In the genomic region with DNA sequence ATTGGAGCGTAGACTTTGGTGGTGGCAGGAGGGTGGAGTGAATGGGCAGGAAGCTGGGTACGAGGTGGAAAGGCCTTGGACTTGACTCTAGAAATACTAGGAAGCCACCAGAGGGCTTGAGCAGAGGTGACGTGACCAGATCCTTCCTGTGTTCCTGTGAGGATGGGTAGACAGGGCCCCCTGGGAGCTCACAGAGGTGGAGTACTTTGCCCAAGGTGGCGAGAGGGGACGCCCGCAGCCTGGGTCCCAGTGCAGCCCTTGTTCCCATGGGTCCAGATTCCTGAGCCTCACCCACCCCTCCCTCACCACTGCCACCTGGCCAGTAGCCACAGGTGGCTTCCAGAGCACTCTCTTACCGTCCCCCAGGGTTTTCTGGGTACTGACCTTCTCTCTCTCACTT, we compare ENCODE assay signal across 28 cellular contexts.
A peak's percentile ranks its signal among the peaks of the same experiment; 100 is the strongest.
DNase-seq lines count a peak whose midpoint lies in the region; ATAC-seq and TF ChIP-seq lines count a peak whose summit lies in the region.
"Had no signal": no experiment of that assay in that cellular context is flagged by ENCODE, and none has a peak within 500 bp of the region (broad histone marks: within the 10 kb centered on the region; RNA-seq: fewer than 3 reads in every experiment).

No MANE protein-coding gene starts in this region.

- no peak overlapping the region for H3K4me3 ChIP-seq in upper lobe of right lung
- H3K4me3 ChIP-seq: esophagus squamous epithelium, GM12878, hepatocyte, prostate gland, SK-N-MC, stomach, thyroid gland had no signal

- peaks cover 6% of the 10 kb centered on the region for H3K4me1 Mint-ChIP-seq in activated CD4-positive, alpha-beta T cell treated with anti-CD3 and anti-CD28 coated beads, Interleukin-2, amount 10 ng/mL, durations not matched to agents 24 days and 14 days
- peaks cover 6 to 8% of the 10 kb centered on the region in 2 donors for H3K4me1 Mint-ChIP-seq in natural killer cell treated with Interleukin-12 subunit alpha and Interleukin-12 subunit beta and Interleukin-15 and Interleukin-18, amount 100 ng/mL, for 72 hours (ENCODE audit: low read depth in 2 of 2)
- peaks cover 4 to 14% of the 10 kb centered on the region in 2 donors for H3K4me1 Mint-ChIP-seq in natural killer cell
- H3K4me1 Mint-ChIP-seq in endothelial cell (ENCODE audit: unreplicated experiment), result peaks cover 12% of the 10 kb centered on the region

- no peaks in the 10 kb centered on the region for H3K27me3 Mint-ChIP-seq in activated CD4-positive, alpha-beta T cell treated with anti-CD3 and anti-CD28 coated beads, Interleukin-2, amount 10 ng/mL, durations not matched to agents 24 days and 14 days
- peaks cover 0 to 2% of the 10 kb centered on the region in 2 donors for H3K27me3 Mint-ChIP-seq in natural killer cell treated with Interleukin-12 subunit alpha and Interleukin-12 subunit beta and Interleukin-15 and Interleukin-18, amount 100 ng/mL, for 72 hours
- peaks cover 0 to 3% of the 10 kb centered on the region in 2 donors for H3K27me3 Mint-ChIP-seq in natural killer cell (ENCODE audit: low read depth in 2 of 2)
- peaks cover 12% of the 10 kb centered on the region for H3K27me3 Mint-ChIP-seq in endothelial cell (ENCODE audit: unreplicated experiment)

- peak in 1 of 2 donors; percentile 46 for ATAC-seq in natural killer cell treated with Interleukin-12 subunit alpha and Interleukin-12 subunit beta and Interleukin-15 and Interleukin-18, amount 100 ng/mL, for 72 hours
- ATAC-seq in natural killer cell (no peak), upper lobe of right lung (no peak), HG02759 (IDR thresholded peaks at IDR 0.05; ENCODE audit: unreplicated experiment) (no peak)
- ATAC-seq: GM12878 had no signal

- TF ChIP-seq CTCF in natural killer cell (IDR thresholded peaks at IDR 0.05) (no peak), endothelial cell (IDR thresholded peaks at IDR 0.05; ENCODE audit: unreplicated experiment) (no peak), upper lobe of right lung (IDR thresholded peaks at IDR 0.05) (no peak)

- peaks cover 2% of the 10 kb centered on the region for H3K4me1 ChIP-seq in upper lobe of right lung
- H3K4me1 ChIP-seq: prostate gland, thyroid gland had no signal

- DNase-seq in activated CD4-positive, alpha-beta T cell treated with anti-CD3 and anti-CD28 coated beads, Interleukin-2, amount 10 ng/mL, durations not matched to agents 24 days and 14 days, result no peak
- no peak for DNase-seq in activated CD4-positive, alpha-beta T cell treated with anti-CD3 and anti-CD28 coated beads for 4 hours
- no peak for DNase-seq in natural killer cell treated with Interleukin-12 subunit alpha and Interleukin-12 subunit beta and Interleukin-15 and Interleukin-18, amount 100 ng/mL, for 72 hours (ENCODE audit: low spot score)
- DNase-seq in natural killer cell (no peak), endothelial cell (ENCODE audit: low spot score) (no peak), upper lobe of right lung (peak; percentile 40), NCI-H1436 (lab: John Stamatoyannopoulos, UW) (no peak)
- DNase-seq: activated T-cell treated with anti-CD3 and anti-CD28 coated beads, Interleukin-2, amount 50 U/mL, for 1 hour; caudate nucleus; DMS 273 treated with DMSO at 0.1 percent for 48 hours; EL; endodermal cell; esophagus squamous epithelium; mesenchymal stem cell; NCI-H1436 treated with DMSO at 0.1 percent for 48 hours; NCI-H2107; NCI-H774; stomach; thyroid gland had no signal

- no peak overlapping the region for H3K4me3 Mint-ChIP-seq in activated CD4-positive, alpha-beta T cell treated with anti-CD3 and anti-CD28 coated beads, Interleukin-2, amount 10 ng/mL, durations not matched to agents 24 days and 14 days
- H3K4me3 Mint-ChIP-seq in natural killer cell treated with Interleukin-12 subunit alpha and Interleukin-12 subunit beta and Interleukin-15 and Interleukin-18, amount 100 ng/mL, for 72 hours, result peak overlapping the region; percentile 80
- H3K4me3 Mint-ChIP-seq in natural killer cell (no peak overlapping the region), endothelial cell (ENCODE audit: unreplicated experiment) (peak overlapping the region; percentile 17)
- H3K4me3 Mint-ChIP-seq: CD8-positive, alpha-beta memory T cell; dendritic cell treated with granulocyte-macrophage colony-stimulating factor and Interleukin-4, amounts not matched to agents 40 ng/mL and 50 ng/mL, for 4 days; endodermal cell had no signal

- no peak overlapping the region for H3K27ac ChIP-seq in upper lobe of right lung
- H3K27ac ChIP-seq: esophagus squamous epithelium, hepatocyte, KMS-11, prostate gland, RWPE1, SK-N-MC, stomach, thyroid gland had no signal

- no peaks in the 10 kb centered on the region for H3K36me3 ChIP-seq in upper lobe of right lung
- H3K36me3 ChIP-seq: esophagus squamous epithelium, prostate gland, stomach, thyroid gland had no signal

- no peaks in the 10 kb centered on the region for H3K27me3 ChIP-seq in upper lobe of right lung
- H3K27me3 ChIP-seq: hepatocyte, thyroid gland had no signal

- intact Hi-C loops in activated CD4-positive, alpha-beta T cell treated with anti-CD3 and anti-CD28 coated beads, Interleukin-2, amount 10 ng/mL, durations not matched to agents 24 days and 14 days (cut with micrococcal nuclease), result no loop called here
- intact Hi-C loops in natural killer cell (cut with micrococcal nuclease) (no loop called here), upper lobe of right lung (cut with DNase I) (no loop called here)

- no peaks in the 10 kb centered on the region for H3K9me3 ChIP-seq in upper lobe of right lung
- H3K9me3 ChIP-seq: prostate gland, thyroid gland had no signal

- H3K36me3 Mint-ChIP-seq in activated CD4-positive, alpha-beta T cell treated with anti-CD3 and anti-CD28 coated beads, Interleukin-2, amount 10 ng/mL, durations not matched to agents 24 days and 14 days (ENCODE audit: low read depth), result peaks cover 5% of the 10 kb centered on the region
- peaks cover 8% of the 10 kb centered on the region for H3K36me3 Mint-ChIP-seq in natural killer cell treated with Interleukin-12 subunit alpha and Interleukin-12 subunit beta and Interleukin-15 and Interleukin-18, amount 100 ng/mL, for 72 hours
- no peaks in the 10 kb centered on the region for H3K36me3 Mint-ChIP-seq in natural killer cell
- no peaks in the 10 kb centered on the region for H3K36me3 Mint-ChIP-seq in endothelial cell (ENCODE audit: low read depth, unreplicated experiment)

- H3K9me3 Mint-ChIP-seq in activated CD4-positive, alpha-beta T cell treated with anti-CD3 and anti-CD28 coated beads, Interleukin-2, amount 10 ng/mL, durations not matched to agents 24 days and 14 days, result peaks cover 4% of the 10 kb centered on the region
- no peaks in the 10 kb centered on the region for H3K9me3 Mint-ChIP-seq in natural killer cell treated with Interleukin-12 subunit alpha and Interleukin-12 subunit beta and Interleukin-15 and Interleukin-18, amount 100 ng/mL, for 72 hours
- H3K9me3 Mint-ChIP-seq in natural killer cell (peaks cover 0 to under 1% of the 10 kb centered on the region in 2 donors), endothelial cell (ENCODE audit: unreplicated experiment) (no peaks in the 10 kb centered on the region)
- H3K9me3 Mint-ChIP-seq: dendritic cell treated with granulocyte-macrophage colony-stimulating factor and Interleukin-4, amounts not matched to agents 40 ng/mL and 50 ng/mL, for 4 days; endodermal cell had no signal

- H3K27ac Mint-ChIP-seq in activated CD4-positive, alpha-beta T cell treated with anti-CD3 and anti-CD28 coated beads, Interleukin-2, amount 10 ng/mL, durations not matched to agents 24 days and 14 days, result peak overlapping the region; percentile 35
- H3K27ac Mint-ChIP-seq in natural killer cell treated with Interleukin-12 subunit alpha and Interleukin-12 subunit beta and Interleukin-15 and Interleukin-18, amount 100 ng/mL, for 72 hours, result peak overlapping the region; percentile 71 to 89
- H3K27ac Mint-ChIP-seq in natural killer cell (no peak overlapping the region), endothelial cell (ENCODE audit: unreplicated experiment) (no peak overlapping the region)
- H3K27ac Mint-ChIP-seq: dendritic cell treated with granulocyte-macrophage colony-stimulating factor and Interleukin-4, amounts not matched to agents 40 ng/mL and 50 ng/mL, for 4 days; endodermal cell had no signal

Comparison
In these comparisons a context has a peak if more than half of its experiments do, and no peak if none do; other contexts are left out.
1. H3K27ac Mint-ChIP-seq: peak in activated CD4-positive, alpha-beta T cell treated with anti-CD3 and anti-CD28 coated beads, Interleukin-2, amount 10 ng/mL, durations not matched to agents 24 days and 14 days (single experiment) and natural killer cell treated with Interleukin-12 subunit alpha and Interleukin-12 subunit beta and Interleukin-15 and Interleukin-18, amount 100 ng/mL, for 72 hours (2 of 2); none in natural killer cell (0 of 2) and endothelial cell (single experiment).
2. H3K4me3 Mint-ChIP-seq: peak in natural killer cell treated with Interleukin-12 subunit alpha and Interleukin-12 subunit beta and Interleukin-15 and Interleukin-18, amount 100 ng/mL, for 72 hours (single experiment) and endothelial cell (single experiment); none in activated CD4-positive, alpha-beta T cell treated with anti-CD3 and anti-CD28 coated beads, Interleukin-2, amount 10 ng/mL, durations not matched to agents 24 days and 14 days (single experiment) and natural killer cell (single experiment).